ENCODE assay signal across 8 cellular contexts in the genomic region with DNA sequence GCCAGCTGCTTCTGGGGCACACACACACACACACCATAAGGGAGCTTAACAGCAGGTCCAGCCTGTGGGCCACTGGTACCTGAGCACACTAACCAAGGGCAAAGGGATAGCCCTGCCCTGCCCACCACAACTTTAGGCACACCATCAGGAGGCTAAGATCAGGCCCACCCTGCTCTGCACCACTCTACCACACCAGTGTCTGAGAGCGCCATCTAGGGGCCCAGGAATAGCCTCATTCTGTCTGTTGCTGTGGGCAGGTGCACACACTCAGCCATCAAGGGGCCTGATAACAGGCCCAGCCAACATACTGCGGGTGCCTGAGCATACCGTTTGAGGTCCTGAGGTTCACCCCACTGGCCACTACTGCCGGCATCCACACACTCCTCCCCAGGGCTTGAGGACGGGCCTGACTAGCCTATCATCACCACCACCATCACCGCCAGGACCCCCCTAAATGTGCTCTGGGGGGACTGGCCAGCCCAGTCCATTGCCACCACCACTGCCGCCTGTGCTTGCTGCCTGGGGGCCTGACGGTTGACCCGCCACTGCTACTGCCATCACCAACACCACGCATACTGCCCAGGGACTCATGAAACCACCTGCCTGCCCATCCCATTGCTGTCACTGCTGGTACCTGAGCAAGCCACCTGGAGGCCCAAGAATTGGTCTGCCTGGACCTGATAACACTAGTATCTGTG. TPM values are rescaled to one million over a fixed set of nuclear protein-coding genes. Genes with fewer than 3 reads are reported as not detected.
A peak's percentile ranks its signal among the peaks of the same experiment; 100 is the strongest.
DNase-seq lines count a peak whose midpoint lies in the region; ATAC-seq and TF ChIP-seq lines count a peak whose summit lies in the region.

No MANE protein-coding gene starts in this region.

- no peak for TF ChIP-seq POLR2A in right lobe of liver (IDR thresholded peaks at IDR 0.05)

- intact Hi-C loops in right lobe of liver (cut with DNase I), result no loop called here

- H3K9me3 ChIP-seq in right lobe of liver, result no peaks in the 10 kb centered on the region

- no peaks in the 10 kb centered on the region for H3K27me3 ChIP-seq in right lobe of liver

- 100% methylated on average over 3 of the region's 10 CpGs for WGBS in right lobe of liver (ENCODE audit: insufficient coverage, low coverage, low lambda C conversion rate, missing lambda C conversion rate)

- no peaks in the 10 kb centered on the region for H3K4me1 ChIP-seq in right lobe of liver

- H3K27ac ChIP-seq in right lobe of liver, result no peak overlapping the region

- no peaks in the 10 kb centered on the region for H3K36me3 ChIP-seq in right lobe of liver

- TF ChIP-seq CTCF in right lobe of liver (IDR thresholded peaks at IDR 0.05), result peak in 2 of 4 donors; percentile 15 to 26

- peak; percentile 20 for DNase-seq in NK-92 treated with Interleukin-12 subunit alpha and Interleukin-12 subunit beta, amount 100 ng/mL, for 24 hours (lab: John Stamatoyannopoulos, UW)
- DNase-seq in NK-92 (lab: John Stamatoyannopoulos, UW; ENCODE audit: unreplicated experiment), result no peak
- DNase-seq in OCI-M1 (lab: John Stamatoyannopoulos, UW), result peak; percentile 24
- DNase-seq in activated naive CD4-positive, alpha-beta T cell treated with Interleukin-2 at 50 U/mL for 16 hours, result peak; percentile 56
- peak in 1 of 3 donors; percentile 27 for DNase-seq in right lobe of liver
- no peak for DNase-seq in NCI-H1048 (lab: John Stamatoyannopoulos, UW)
- no peak for DNase-seq in dedifferentiated amniotic fluid mesenchymal stem cell (ENCODE audit: extremely low spot score)
- DNase-seq in NCI-H510A (lab: John Stamatoyannopoulos, UW), result no peak

- ATAC-seq in right lobe of liver, result peak; percentile 31 to 63 (median 52)

- no peak overlapping the region for H3K4me3 ChIP-seq in right lobe of liver

RNA-seq across cellular contexts. Expression of a gene that starts 31.3 kb away (rescaled TPM):
- 10 to 100 TPM; 13.3 to 26.5 (median 16.2) TPM for total RNA-seq in right lobe of liver

RNA-seq across cellular contexts. Expression of a gene that starts 31.4 kb away (rescaled TPM):
- 1 to 10 TPM; 6.0 to 9.3 (median 6.6) TPM for total RNA-seq in right lobe of liver

Comparison
In these comparisons a context has a peak if more than half of its experiments do, and no peak if none do; other contexts are left out.
1. DNase-seq: peak in NK-92 treated with Interleukin-12 subunit alpha and Interleukin-12 subunit beta, amount 100 ng/mL, for 24 hours (single experiment), OCI-M1 (single experiment) and activated naive CD4-positive, alpha-beta T cell treated with Interleukin-2 at 50 U/mL for 16 hours (single experiment); none in NK-92 (single experiment), NCI-H1048 (single experiment), dedifferentiated amniotic fluid mesenchymal stem cell (single experiment) and NCI-H510A (single experiment).